In the genomic region with DNA sequence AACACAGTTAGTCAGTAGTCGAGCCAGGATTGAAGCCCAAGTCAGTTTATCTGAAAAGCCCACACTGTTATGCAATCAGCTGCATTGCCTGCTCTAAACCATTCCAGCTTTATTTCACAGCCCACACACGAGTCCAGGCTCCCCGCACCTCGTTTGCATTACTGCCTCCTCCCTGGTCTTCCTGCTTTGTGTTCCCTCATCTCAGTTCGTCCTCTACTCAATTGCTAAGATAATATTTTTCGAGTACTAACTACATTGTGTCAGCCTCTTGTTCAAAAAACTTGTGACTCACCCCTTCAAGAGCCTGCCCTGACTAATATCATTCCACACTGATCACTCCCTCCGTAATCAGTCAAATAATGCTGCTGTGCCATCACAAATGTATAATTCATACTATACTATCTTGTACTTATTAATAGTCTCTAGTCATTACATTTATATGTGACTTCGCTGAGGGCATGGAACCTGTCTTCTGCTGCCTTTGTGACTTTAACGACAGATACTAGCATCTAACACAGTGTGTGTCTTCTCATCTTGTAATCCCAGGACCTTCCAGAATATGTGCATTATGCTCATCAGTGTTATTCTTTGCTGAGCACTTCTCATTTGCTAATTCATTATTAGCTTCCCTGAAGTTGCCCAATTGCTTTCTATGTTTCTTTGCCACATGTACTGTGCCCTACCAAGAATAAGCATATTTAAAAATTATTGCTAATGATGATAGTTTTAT, we compare ENCODE assay signal across 1 cellular context.
TF ChIP-seq lines count a peak whose summit lies in the region.

No MANE protein-coding gene starts in this region.

TF ChIP-seq in K562, 482 proteins besides CTCF, POLR2A, EP300 and RAD21 (continued from another document):
- TF ChIP-seq, protein P1, sequence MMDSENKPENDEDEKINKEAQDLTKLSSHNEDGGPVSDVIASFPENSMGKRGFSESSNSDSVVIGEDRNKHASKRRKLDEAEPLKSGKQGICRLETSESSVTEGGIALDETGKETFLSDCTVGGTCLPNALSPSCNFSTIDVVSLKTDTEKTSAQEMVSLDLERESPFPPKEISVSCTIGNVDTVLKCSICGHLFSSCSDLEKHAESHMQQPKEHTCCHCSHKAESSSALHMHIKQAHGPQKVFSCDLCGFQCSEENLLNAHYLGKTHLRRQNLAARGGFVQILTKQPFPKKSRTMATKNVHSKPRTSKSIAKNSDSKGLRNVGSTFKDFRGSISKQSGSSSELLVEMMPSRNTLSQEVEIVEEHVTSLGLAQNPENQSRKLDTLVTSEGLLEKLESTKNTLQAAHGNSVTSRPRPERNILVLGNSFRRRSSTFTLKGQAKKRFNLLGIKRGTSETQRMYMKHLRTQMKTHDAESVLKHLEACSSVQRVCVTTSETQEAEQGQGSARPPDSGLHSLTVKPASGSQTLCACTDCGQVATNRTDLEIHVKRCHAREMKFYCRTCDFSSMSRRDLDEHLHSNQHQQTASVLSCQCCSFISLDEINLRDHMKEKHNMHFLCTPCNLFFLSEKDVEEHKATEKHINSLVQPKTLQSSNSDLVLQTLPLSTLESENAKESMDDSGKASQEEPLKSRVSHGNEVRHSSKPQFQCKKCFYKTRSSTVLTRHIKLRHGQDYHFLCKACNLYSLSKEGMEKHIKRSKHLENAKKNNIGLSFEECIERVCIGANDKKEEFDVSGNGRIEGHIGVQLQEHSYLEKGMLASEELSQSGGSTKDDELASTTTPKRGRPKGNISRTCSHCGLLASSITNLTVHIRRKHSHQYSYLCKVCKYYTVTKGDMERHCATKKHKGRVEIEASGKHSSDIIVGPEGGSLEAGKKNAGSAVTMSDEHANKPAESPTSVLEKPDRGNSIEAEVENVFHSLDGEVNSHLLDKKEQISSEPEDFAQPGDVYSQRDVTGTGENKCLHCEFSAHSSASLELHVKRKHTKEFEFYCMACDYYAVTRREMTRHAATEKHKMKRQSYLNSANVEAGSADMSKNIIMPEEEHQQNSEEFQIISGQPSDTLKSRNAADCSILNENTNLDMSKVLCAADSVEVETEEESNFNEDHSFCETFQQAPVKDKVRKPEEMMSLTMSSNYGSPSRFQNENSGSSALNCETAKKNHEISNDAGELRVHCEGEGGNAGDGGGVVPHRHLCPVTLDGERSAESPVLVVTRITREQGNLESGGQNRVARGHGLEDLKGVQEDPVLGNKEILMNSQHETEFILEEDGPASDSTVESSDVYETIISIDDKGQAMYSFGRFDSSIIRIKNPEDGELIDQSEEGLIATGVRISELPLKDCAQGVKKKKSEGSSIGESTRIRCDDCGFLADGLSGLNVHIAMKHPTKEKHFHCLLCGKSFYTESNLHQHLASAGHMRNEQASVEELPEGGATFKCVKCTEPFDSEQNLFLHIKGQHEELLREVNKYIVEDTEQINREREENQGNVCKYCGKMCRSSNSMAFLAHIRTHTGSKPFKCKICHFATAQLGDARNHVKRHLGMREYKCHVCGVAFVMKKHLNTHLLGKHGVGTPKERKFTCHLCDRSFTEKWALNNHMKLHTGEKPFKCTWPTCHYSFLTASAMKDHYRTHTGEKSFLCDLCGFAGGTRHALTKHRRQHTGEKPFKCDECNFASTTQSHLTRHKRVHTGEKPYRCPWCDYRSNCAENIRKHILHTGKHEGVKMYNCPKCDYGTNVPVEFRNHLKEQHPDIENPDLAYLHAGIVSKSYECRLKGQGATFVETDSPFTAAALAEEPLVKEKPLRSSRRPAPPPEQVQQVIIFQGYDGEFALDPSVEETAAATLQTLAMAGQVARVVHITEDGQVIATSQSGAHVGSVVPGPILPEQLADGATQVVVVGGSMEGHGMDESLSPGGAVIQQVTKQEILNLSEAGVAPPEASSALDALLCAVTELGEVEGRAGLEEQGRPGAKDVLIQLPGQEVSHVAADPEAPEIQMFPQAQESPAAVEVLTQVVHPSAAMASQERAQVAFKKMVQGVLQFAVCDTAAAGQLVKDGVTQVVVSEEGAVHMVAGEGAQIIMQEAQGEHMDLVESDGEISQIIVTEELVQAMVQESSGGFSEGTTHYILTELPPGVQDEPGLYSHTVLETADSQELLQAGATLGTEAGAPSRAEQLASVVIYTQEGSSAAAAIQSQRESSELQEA (IDR thresholded peaks at IDR 0.05; ENCODE audit: low read depth): no peak
- TF ChIP-seq, protein P2, sequence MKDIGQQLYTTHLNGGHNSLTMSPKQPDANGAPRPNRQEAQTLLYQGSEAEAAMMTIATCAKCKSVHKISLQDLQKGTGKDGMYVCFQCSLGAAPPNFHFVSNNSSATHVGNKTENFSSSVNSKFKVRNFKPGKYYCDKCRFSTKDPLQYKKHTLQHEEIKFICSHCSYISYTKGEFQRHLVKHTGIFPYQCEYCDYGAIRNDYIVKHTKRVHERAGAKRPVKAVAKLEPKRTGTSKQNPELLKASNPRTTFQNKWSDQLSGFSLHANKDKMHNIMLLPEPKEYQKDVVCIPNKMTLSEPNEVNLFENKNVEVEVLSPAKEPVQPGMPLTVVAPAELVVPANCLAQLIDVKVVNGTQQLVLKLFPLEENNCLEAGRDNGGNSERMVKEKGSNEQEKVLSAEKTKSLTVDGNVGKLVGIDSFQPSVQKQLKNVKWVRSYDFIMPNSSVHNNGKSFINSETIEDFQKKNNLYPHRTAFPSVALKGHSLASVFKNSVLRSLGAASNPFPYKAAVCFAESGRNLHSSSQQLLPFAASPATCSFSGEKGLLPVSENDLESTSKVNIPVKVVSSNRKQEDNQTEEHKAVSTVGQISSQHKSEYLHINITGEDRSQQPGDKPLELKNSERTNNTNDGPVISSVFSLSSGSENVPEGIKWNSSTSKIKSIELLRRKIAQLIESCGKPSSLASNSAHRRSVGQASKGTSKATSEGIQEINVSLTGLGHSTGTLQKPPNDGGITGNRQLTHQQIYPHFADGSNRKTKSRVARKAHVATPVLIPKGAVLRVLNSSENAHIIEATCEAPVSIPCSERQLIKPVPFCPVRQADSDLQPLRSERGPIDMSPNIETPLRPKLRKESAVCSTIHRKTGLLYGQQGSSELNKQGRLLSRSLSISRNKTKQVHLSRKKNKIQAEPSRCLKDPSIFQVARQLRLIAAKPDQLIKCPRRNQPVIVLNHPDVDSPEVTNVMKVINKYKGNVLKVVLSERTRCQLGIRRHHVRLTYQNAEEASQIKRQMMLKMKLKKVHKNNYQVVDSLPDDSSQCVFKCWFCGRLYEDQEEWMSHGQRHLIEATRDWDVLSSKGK (CRISPR knock-in tag; IDR thresholded peaks at IDR 0.05): no peak
- TF ChIP-seq JUND (IDR thresholded peaks at IDR 0.05; ENCODE audit: borderline replicate concordance, low read depth, low read length) (0 out of 2 replicates have a peak, but pooled peaks have one; percentile 27), JUND (tag; IDR thresholded peaks at IDR 0.05; ENCODE audit: borderline replicate concordance, low read depth, low read length) (no peak), ETV6 (IDR thresholded peaks at IDR 0.05; ENCODE audit: borderline replicate concordance in 1 of 2, low read depth in 2 of 2, low read length in 1 of 2) (no peak), ETV6 (CRISPR knock-in tag; IDR thresholded peaks at IDR 0.05; ENCODE audit: borderline replicate concordance) (no peak), ZNF175 (CRISPR knock-in tag; IDR thresholded peaks at IDR 0.05; ENCODE audit: low read depth) (no peak), SOX6 (IDR thresholded peaks at IDR 0.05) (no peak), ZNF23 (CRISPR knock-in tag; IDR thresholded peaks at IDR 0.05) (no peak), ZFX (CRISPR knock-in tag; IDR thresholded peaks at IDR 0.05) (no peak), L3MBTL2 (IDR thresholded peaks at IDR 0.05) (no peak), MED1 (CRISPR knock-in tag; IDR thresholded peaks at IDR 0.05; ENCODE audit: borderline replicate concordance) (no peak), FOSL1 (tag; conservative IDR thresholded peaks at IDR 0.05) (peak; percentile 65), ETS2 (tag; IDR thresholded peaks at IDR 0.05; ENCODE audit: borderline replicate concordance, poor library complexity, severe bottlenecking) (no peak), HIVEP1 (CRISPR knock-in tag; IDR thresholded peaks at IDR 0.05) (no peak), DNMT1 (IDR thresholded peaks at IDR 0.05) (no peak), XRCC4 (IDR thresholded peaks at IDR 0.05; ENCODE audit: extremely low read depth, insufficient read depth, insufficient read length) (no peak), CEBPB (tag; IDR thresholded peaks at IDR 0.05) (peak; percentile 78), CEBPG (CRISPR knock-in tag; IDR thresholded peaks at IDR 0.05) (no peak), CEBPG (tag; conservative IDR thresholded peaks at IDR 0.05 in 1 of 2, IDR thresholded peaks at IDR 0.05 in 1 of 2) (peak in 1 of 2 experiments; percentile 66; a peak in 3 of 4 replicates), ZBTB7A (IDR thresholded peaks at IDR 0.05; ENCODE audit: borderline replicate concordance, control insufficient read depth, low read depth, low read length) (no peak)
- TF ChIP-seq, protein P3, sequence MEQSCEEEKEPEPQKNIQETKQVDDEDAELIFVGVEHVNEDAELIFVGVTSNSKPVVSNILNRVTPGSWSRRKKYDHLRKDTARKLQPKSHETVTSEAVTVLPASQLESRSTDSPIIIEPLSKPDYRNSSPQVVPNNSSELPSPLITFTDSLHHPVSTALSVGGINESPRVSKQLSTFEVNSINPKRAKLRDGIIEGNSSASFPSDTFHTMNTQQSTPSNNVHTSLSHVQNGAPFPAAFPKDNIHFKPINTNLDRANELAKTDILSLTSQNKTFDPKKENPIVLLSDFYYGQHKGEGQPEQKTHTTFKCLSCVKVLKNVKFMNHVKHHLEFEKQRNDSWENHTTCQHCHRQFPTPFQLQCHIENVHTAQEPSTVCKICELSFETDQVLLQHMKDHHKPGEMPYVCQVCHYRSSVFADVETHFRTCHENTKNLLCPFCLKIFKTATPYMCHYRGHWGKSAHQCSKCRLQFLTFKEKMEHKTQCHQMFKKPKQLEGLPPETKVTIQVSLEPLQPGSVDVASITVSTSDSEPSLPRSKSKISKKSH (CRISPR knock-in tag; IDR thresholded peaks at IDR 0.05): no peak
- TF ChIP-seq, protein P4, sequence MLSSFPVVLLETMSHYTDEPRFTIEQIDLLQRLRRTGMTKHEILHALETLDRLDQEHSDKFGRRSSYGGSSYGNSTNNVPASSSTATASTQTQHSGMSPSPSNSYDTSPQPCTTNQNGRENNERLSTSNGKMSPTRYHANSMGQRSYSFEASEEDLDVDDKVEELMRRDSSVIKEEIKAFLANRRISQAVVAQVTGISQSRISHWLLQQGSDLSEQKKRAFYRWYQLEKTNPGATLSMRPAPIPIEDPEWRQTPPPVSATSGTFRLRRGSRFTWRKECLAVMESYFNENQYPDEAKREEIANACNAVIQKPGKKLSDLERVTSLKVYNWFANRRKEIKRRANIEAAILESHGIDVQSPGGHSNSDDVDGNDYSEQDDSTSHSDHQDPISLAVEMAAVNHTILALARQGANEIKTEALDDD (IDR thresholded peaks at IDR 0.05): peak; percentile 90
- TF ChIP-seq, protein P5, sequence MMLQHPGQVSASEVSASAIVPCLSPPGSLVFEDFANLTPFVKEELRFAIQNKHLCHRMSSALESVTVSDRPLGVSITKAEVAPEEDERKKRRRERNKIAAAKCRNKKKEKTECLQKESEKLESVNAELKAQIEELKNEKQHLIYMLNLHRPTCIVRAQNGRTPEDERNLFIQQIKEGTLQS (IDR thresholded peaks at IDR 0.05): peak; percentile 10; the same call in 1 of the 2 replicates
- TF ChIP-seq, protein P5 (CRISPR knock-in tag; conservative IDR thresholded peaks at IDR 0.05): no peak
- TF ChIP-seq, protein P6, sequence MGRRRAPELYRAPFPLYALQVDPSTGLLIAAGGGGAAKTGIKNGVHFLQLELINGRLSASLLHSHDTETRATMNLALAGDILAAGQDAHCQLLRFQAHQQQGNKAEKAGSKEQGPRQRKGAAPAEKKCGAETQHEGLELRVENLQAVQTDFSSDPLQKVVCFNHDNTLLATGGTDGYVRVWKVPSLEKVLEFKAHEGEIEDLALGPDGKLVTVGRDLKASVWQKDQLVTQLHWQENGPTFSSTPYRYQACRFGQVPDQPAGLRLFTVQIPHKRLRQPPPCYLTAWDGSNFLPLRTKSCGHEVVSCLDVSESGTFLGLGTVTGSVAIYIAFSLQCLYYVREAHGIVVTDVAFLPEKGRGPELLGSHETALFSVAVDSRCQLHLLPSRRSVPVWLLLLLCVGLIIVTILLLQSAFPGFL (CRISPR knock-in tag; IDR thresholded peaks at IDR 0.05): no peak
- TF ChIP-seq, protein P7, sequence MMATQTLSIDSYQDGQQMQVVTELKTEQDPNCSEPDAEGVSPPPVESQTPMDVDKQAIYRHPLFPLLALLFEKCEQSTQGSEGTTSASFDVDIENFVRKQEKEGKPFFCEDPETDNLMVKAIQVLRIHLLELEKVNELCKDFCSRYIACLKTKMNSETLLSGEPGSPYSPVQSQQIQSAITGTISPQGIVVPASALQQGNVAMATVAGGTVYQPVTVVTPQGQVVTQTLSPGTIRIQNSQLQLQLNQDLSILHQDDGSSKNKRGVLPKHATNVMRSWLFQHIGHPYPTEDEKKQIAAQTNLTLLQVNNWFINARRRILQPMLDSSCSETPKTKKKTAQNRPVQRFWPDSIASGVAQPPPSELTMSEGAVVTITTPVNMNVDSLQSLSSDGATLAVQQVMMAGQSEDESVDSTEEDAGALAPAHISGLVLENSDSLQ (IDR thresholded peaks at IDR 0.05): no peak
TF ChIP-seq in K562: peak in this region for 6.
